ENCODE assay signal across 8 cellular contexts in the genomic region with DNA sequence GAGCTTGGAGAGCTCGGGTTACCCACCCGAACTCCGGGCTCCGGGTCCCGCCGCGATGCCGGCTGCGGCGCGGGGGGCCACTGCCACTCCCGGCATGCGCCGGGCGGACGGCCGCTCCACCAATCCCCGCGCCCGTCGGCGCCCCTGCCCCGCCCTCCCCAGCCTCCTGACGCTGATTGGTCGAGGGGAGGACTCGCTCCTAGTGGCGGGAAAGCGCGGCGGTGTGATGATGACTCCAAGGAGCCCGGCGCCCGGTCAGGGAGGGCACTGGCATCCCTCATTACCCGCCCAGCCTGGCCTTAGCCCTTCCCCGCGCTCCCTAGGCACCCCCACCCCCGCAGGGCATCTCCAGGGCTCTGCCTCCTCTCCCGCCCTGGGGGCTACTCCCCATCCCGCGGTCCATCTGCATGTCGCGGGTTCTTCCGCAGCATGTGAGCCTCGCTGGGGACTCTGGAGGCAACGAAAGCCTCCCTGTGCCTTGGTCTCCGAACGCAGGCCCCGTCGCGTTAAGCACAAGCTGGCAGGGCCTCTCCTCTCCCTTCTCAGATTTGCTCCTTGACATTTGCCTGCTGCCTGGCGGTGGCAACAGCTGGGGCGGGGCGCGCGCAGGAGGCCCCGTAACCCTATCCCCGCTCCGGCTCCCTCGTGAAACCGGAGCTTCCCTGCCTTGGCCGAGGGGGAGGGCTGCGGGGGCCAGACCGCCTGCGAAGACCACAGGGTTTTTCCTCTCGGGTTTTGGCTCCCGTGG. TPM values are rescaled to one million over a fixed set of nuclear protein-coding genes. Genes with fewer than 3 reads are reported as not detected.
DNase-seq lines count a peak whose midpoint lies in the region; ATAC-seq, FAIRE-seq and TF ChIP-seq lines count a peak whose summit lies in the region.

No MANE protein-coding gene starts in this region.

- peaks cover 14% of the 10 kb centered on the region for H3K4me1 ChIP-seq in keratinocyte (ENCODE audit: control insufficient read depth, extremely low read depth, insufficient read depth, low read length)

- no peaks in the 10 kb centered on the region for H3K9me1 ChIP-seq in keratinocyte (ENCODE audit: control insufficient read depth, extremely low read depth, insufficient read depth, low read length)

- no peaks in the 10 kb centered on the region for H4K20me1 ChIP-seq in keratinocyte (ENCODE audit: control insufficient read depth, extremely low read depth, insufficient read depth, low read length)

- no peaks in the 10 kb centered on the region for H3K79me2 ChIP-seq in keratinocyte (ENCODE audit: control insufficient read depth, insufficient read depth, low read length)

- H2AFZ ChIP-seq in keratinocyte (ENCODE audit: control insufficient read depth, low read length): peak overlapping the region; percentile 73

- no peaks in the 10 kb centered on the region for H3K9me3 Mint-ChIP-seq in activated B cell treated with CpG ODN at 0.5 μM for 24 hours

- POLR2A ChIA-PET in AG04450 (lab: Yijun Ruan, JAX): interaction anchor here (0.9 to 1.2 kb wide), 3 partner anchors 12 to 45 kb away, joined by 3 to 7 read pairs (median 5); partner anchors contain the start of genes RABEP2 and SH2B1
- POLR2A ChIA-PET in activated B cell treated with CpG ODN at 0.5 μM for 24 hours (lab: Charles Lee): interaction anchor here (0.5 to 2.8 kb wide), 9 partner anchors 9 to 62 kb away, joined by 3 to 22 read pairs (median 7); partner anchors contain the start of genes ATXN2L, CD19, SH2B1 and TUFM

- peak overlapping the region; percentile 89 for H3K4me3 Mint-ChIP-seq in activated B cell treated with CpG ODN at 0.5 μM for 24 hours

- no peak overlapping the region for H3K27ac ChIP-seq in AG04450 (ENCODE audit: low read depth, low read length)
- no peak overlapping the region for H3K27ac ChIP-seq in keratinocyte (ENCODE audit: control insufficient read depth, insufficient read depth, low read length)

- H3K9me3 ChIP-seq in AG04450 (ENCODE audit: control insufficient read depth, insufficient read depth, low read length): no peaks in the 10 kb centered on the region; the same call in 1 of the 2 replicates
- no peaks in the 10 kb centered on the region for H3K9me3 ChIP-seq in keratinocyte (ENCODE audit: control insufficient read depth, low read depth, low read length)

- peaks cover under 1% of the 10 kb centered on the region for H3K36me3 Mint-ChIP-seq in activated B cell treated with CpG ODN at 0.5 μM for 24 hours (ENCODE audit: low read depth)

- FAIRE-seq in keratinocyte (lab: Jason Lieb, UNC): no peak

- peak overlapping the region; percentile 59 for H3K9ac ChIP-seq in keratinocyte (ENCODE audit: control insufficient read depth, extremely low read depth, insufficient read depth, low read length)

- intact Hi-C loops in activated B cell treated with CpG ODN at 0.5 μM for 24 hours (cut with micrococcal nuclease): loop anchor here (1.0 to 2.0 kb wide), 3 partner anchors 17 to 65 kb away; partner anchors contain the start of genes RABEP2 and SH2B1

- TF ChIP-seq CTCF in AG04450 (IDR thresholded peaks at IDR 0.05; ENCODE audit: low read depth, low read length) (no peak), activated B cell treated with CpG ODN at 0.5 μM for 24 hours (IDR thresholded peaks at IDR 0.05) (no peak), cardiac fibroblast (IDR thresholded peaks at IDR 0.05; ENCODE audit: low read depth, low read length) (no peak), keratinocyte (optimal IDR thresholded peaks at IDR 0.05 in 1 of 3, IDR thresholded peaks at IDR 0.05 in 1 of 3, conservative IDR thresholded peaks at IDR 0.05 in 1 of 3; ENCODE audit: extremely low read depth in 1 of 3, insufficient read depth in 2 of 3, low read length in 3 of 3) (no peak)

- peak overlapping the region; percentile 68 for H3K4me2 ChIP-seq in keratinocyte (ENCODE audit: control insufficient read depth, extremely low read depth, insufficient read depth, low read depth, low read length)

- H3K4me1 Mint-ChIP-seq in activated B cell treated with CpG ODN at 0.5 μM for 24 hours: peaks cover 14% of the 10 kb centered on the region

- dilution Hi-C loops in keratinocyte (cut with MboI; ENCODE audit: extremely low pct_ligation_motif_present, low sequenced_read_pairs): no loop called here

- ATAC-seq in GM18909 (IDR thresholded peaks at IDR 0.05; ENCODE audit: poor library complexity, unreplicated experiment) (peak; percentile 87), HG03196 (IDR thresholded peaks at IDR 0.05; ENCODE audit: unreplicated experiment) (peak; percentile 69), activated B cell treated with CpG ODN at 0.5 μM for 24 hours (ENCODE audit: low read depth) (peak; percentile 98)

- no peaks in the 10 kb centered on the region for H3K36me3 ChIP-seq in keratinocyte (ENCODE audit: control insufficient read depth in 2 of 2, extremely low read depth in 1 of 2, insufficient read depth in 2 of 2, low read length in 2 of 2)

- peaks cover 5% of the 10 kb centered on the region for H3K27me3 Mint-ChIP-seq in activated B cell treated with CpG ODN at 0.5 μM for 24 hours

- H3K27ac Mint-ChIP-seq in activated B cell treated with CpG ODN at 0.5 μM for 24 hours: peak overlapping the region; percentile 59

- CTCF ChIA-PET in AG04450 (lab: Charles Lee): no interaction called here
- CTCF ChIA-PET in activated B cell treated with CpG ODN at 0.5 μM for 24 hours (lab: Charles Lee): interaction anchor here (1.0 to 2.7 kb wide), 3 partner anchors 27 to 65 kb away, joined by 3 to 12 read pairs (median 3); no protein-coding TSS in a partner anchor

- DNase-seq in AG04450 (ENCODE audit: low read depth, low spot score): peak; percentile 29
- DNase-seq in NCI-H2227 treated with DMSO at 0.1 percent for 48 hours (lab: John Stamatoyannopoulos, UW): peak; percentile 92
- peak; percentile 71 for DNase-seq in activated B cell treated with CpG ODN at 0.5 μM for 24 hours
- peak; percentile 82 to 83 for DNase-seq in cardiac fibroblast (ENCODE audit: low read depth in 2 of 2)
- peak; percentile 32 for DNase-seq in keratinocyte (ENCODE audit: low read depth, low spot score)
- DNase-seq in stimulated activated CD4-positive, alpha-beta T cell treated with anti-CD3 and anti-CD28 coated beads, Interleukin-12 subunit alpha, Interleukin-12 subunit beta, amount 100 ng/mL, for 24 hours (ENCODE audit: low read depth in 2 of 2): peak; percentile 87 to 91

- peak overlapping the region; percentile 71 for H3K4me3 ChIP-seq in AG04450 (ENCODE audit: low read depth, low read length)
- peak overlapping the region; percentile 72 to 74 for H3K4me3 ChIP-seq in cardiac fibroblast (replicated peaks in 1 of 2; ENCODE audit: low read depth in 2 of 2, low read length in 2 of 2)
- H3K4me3 ChIP-seq in keratinocyte (ENCODE audit: control insufficient read depth in 2 of 3, extremely low read depth in 1 of 3, insufficient read depth in 2 of 3, low read depth in 1 of 3, low read length in 3 of 3): peak overlapping the region; percentile 58 to 80 (median 78)

- H3K27me3 ChIP-seq in AG04450 (ENCODE audit: control insufficient read depth, insufficient read depth, low read length) (no peaks in the 10 kb centered on the region), keratinocyte (ENCODE audit: control insufficient read depth, extremely low read depth, insufficient read depth, low read length) (peaks cover 25% of the 10 kb centered on the region)

RNA-seq across cellular contexts. Expression of gene ATP2A1, which starts 1.7 kb away (rescaled TPM):
- polyA plus RNA-seq in AG04450 (2011; rRNA removed) (0.22 and 0.50 TPM in 2 replicates), keratinocyte (0.12 to 0.48 TPM (median 0.29 TPM) in 3 replicates)
- polyA minus RNA-seq in AG04450 (2011; rRNA and poly(A)+ RNA removed): 0.17 and 8.4 TPM in 2 replicates
- 0.71 and 1.0 TPM in 2 replicates for total RNA-seq in activated B cell treated with CpG ODN at 0.5 μM for 24 hours
- 0.81 TPM for polyA plus RNA-seq in keratinocyte (2011; ENCODE audit: low read depth)
- polyA plus RNA-seq in keratinocyte (2011; cell fraction: cytosol; rRNA removed): 0.03 and 0.06 TPM in 2 replicates
- polyA plus RNA-seq in keratinocyte (2011; cell fraction: nucleus; rRNA removed): 2.5 and 4.2 TPM in 2 replicates
- polyA plus RNA-seq in keratinocyte (2012; ENCODE audit: low replicate concordance): 1.8 and 1.9 TPM in 2 replicates
- 0.23 to 0.48 TPM (median 0.33 TPM) in 3 replicates for polyA minus RNA-seq in keratinocyte
- not detected for polyA minus RNA-seq in keratinocyte (2011; cell fraction: cytosol; rRNA and poly(A)+ RNA removed)
- 0.42 and 1.3 TPM in 2 replicates for polyA minus RNA-seq in keratinocyte (2011; cell fraction: nucleus; rRNA and poly(A)+ RNA removed)

RNA-seq across cellular contexts. Expression of gene SH2B1, which starts 16.4 kb away (rescaled TPM):
- polyA plus RNA-seq in AG04450 (2011; rRNA removed): 12.2 and 13.8 TPM in 2 replicates
- 13.5 and 25.8 TPM in 2 replicates for polyA minus RNA-seq in AG04450 (2011; rRNA and poly(A)+ RNA removed)
- 65.5 and 77.1 TPM in 2 replicates for total RNA-seq in activated B cell treated with CpG ODN at 0.5 μM for 24 hours
- 10.5 to 17.9 TPM (median 15.7 TPM) in 3 replicates for polyA plus RNA-seq in keratinocyte
- polyA plus RNA-seq in keratinocyte (2011; ENCODE audit: low read depth): 2.9 TPM
- 11.4 and 15.2 TPM in 2 replicates for polyA plus RNA-seq in keratinocyte (2011; cell fraction: cytosol; rRNA removed)
- 55.4 and 62.4 TPM in 2 replicates for polyA plus RNA-seq in keratinocyte (2011; cell fraction: nucleus; rRNA removed)
- 15.1 and 19.4 TPM in 2 replicates for polyA plus RNA-seq in keratinocyte (2012; ENCODE audit: low replicate concordance)
- polyA minus RNA-seq in keratinocyte: 11.3 to 31.5 TPM (median 14.2 TPM) in 3 replicates
- polyA minus RNA-seq in keratinocyte (2011; cell fraction: cytosol; rRNA and poly(A)+ RNA removed): 19.4 TPM
- polyA minus RNA-seq in keratinocyte (2011; cell fraction: nucleus; rRNA and poly(A)+ RNA removed): 11.3 and 17.5 TPM in 2 replicates

RNA-seq across cellular contexts. Expression of gene TUFM, which starts 33.9 kb away (rescaled TPM):
- polyA plus RNA-seq in AG04450 (2011; rRNA removed): 107 and 110 TPM in 2 replicates
- 55.5 and 69.2 TPM in 2 replicates for polyA minus RNA-seq in AG04450 (2011; rRNA and poly(A)+ RNA removed)
- 189 and 206 TPM in 2 replicates for total RNA-seq in activated B cell treated with CpG ODN at 0.5 μM for 24 hours
- polyA plus RNA-seq in keratinocyte: 104 to 145 TPM (median 134 TPM) in 3 replicates
- polyA plus RNA-seq in keratinocyte (2011; ENCODE audit: low read depth): 94.7 TPM
- 70.1 and 121 TPM in 2 replicates for polyA plus RNA-seq in keratinocyte (2011; cell fraction: cytosol; rRNA removed)
- polyA plus RNA-seq in keratinocyte (2011; cell fraction: nucleus; rRNA removed): 238 and 243 TPM in 2 replicates
- 152 and 174 TPM in 2 replicates for polyA plus RNA-seq in keratinocyte (2012; ENCODE audit: low replicate concordance)
- 42.7 to 146 TPM (median 71.6 TPM) in 3 replicates for polyA minus RNA-seq in keratinocyte
- polyA minus RNA-seq in keratinocyte (2011; cell fraction: cytosol; rRNA and poly(A)+ RNA removed): 79.0 TPM
- polyA minus RNA-seq in keratinocyte (2011; cell fraction: nucleus; rRNA and poly(A)+ RNA removed): 46.2 and 50.9 TPM in 2 replicates

RNA-seq across cellular contexts. Expression of gene RABEP2, which starts 45.0 kb away (rescaled TPM):
- polyA plus RNA-seq in AG04450 (2011; rRNA removed) (9.0 and 11.7 TPM in 2 replicates), keratinocyte (8.7 to 11.8 TPM (median 9.0 TPM) in 3 replicates)
- 5.4 and 5.7 TPM in 2 replicates for polyA minus RNA-seq in AG04450 (2011; rRNA and poly(A)+ RNA removed)
- total RNA-seq in activated B cell treated with CpG ODN at 0.5 μM for 24 hours: 93.5 and 110 TPM in 2 replicates
- polyA plus RNA-seq in keratinocyte (2011; ENCODE audit: low read depth): 9.7 TPM
- 3.6 and 12.6 TPM in 2 replicates for polyA plus RNA-seq in keratinocyte (2011; cell fraction: cytosol; rRNA removed)
- polyA plus RNA-seq in keratinocyte (2011; cell fraction: nucleus; rRNA removed): 11.8 and 14.4 TPM in 2 replicates
- polyA plus RNA-seq in keratinocyte (2012; ENCODE audit: low replicate concordance): 5.8 and 14.4 TPM in 2 replicates
- polyA minus RNA-seq in keratinocyte: 4.3 to 5.6 TPM (median 4.8 TPM) in 3 replicates
- polyA minus RNA-seq in keratinocyte (2011; cell fraction: cytosol; rRNA and poly(A)+ RNA removed): 11.5 TPM
- 9.1 and 10.0 TPM in 2 replicates for polyA minus RNA-seq in keratinocyte (2011; cell fraction: nucleus; rRNA and poly(A)+ RNA removed)

RNA-seq across cellular contexts. Expression of gene CD19, which starts 51.8 kb away (rescaled TPM):
- not detected in 2 replicates for polyA plus RNA-seq in AG04450 (2011; rRNA removed)
- polyA minus RNA-seq in AG04450 (2011; rRNA and poly(A)+ RNA removed): not detected in 2 replicates
- 295 and 316 TPM in 2 replicates for total RNA-seq in activated B cell treated with CpG ODN at 0.5 μM for 24 hours
- 0.04 TPM in 1 of 3 replicates, not detected in the others for polyA plus RNA-seq in keratinocyte
- polyA plus RNA-seq in keratinocyte (2011; ENCODE audit: low read depth): not detected
- polyA plus RNA-seq in keratinocyte (2011; cell fraction: cytosol; rRNA removed): not detected in 2 replicates
- polyA plus RNA-seq in keratinocyte (2011; cell fraction: nucleus; rRNA removed): not detected in 2 replicates
- polyA plus RNA-seq in keratinocyte (2012; ENCODE audit: low replicate concordance): not detected in 2 replicates
- not detected in 3 replicates for polyA minus RNA-seq in keratinocyte
- polyA minus RNA-seq in keratinocyte (2011; cell fraction: cytosol; rRNA and poly(A)+ RNA removed): not detected
- polyA minus RNA-seq in keratinocyte (2011; cell fraction: nucleus; rRNA and poly(A)+ RNA removed): not detected in 2 replicates

Comparison
In these comparisons a context has a peak if more than half of its experiments do, and no peak if none do; other contexts are left out.
1. DNase-seq: peak in every context shown above with its lines; median percentile 92 in NCI-H2227 treated with DMSO at 0.1 percent for 48 hours; 89 in stimulated activated CD4-positive, alpha-beta T cell treated with anti-CD3 and anti-CD28 coated beads, Interleukin-12 subunit alpha, Interleukin-12 subunit beta, amount 100 ng/mL, for 24 hours; 82 in cardiac fibroblast; 71 in activated B cell treated with CpG ODN at 0.5 μM for 24 hours; 32 in keratinocyte; 29 in AG04450.